In the genomic region with DNA sequence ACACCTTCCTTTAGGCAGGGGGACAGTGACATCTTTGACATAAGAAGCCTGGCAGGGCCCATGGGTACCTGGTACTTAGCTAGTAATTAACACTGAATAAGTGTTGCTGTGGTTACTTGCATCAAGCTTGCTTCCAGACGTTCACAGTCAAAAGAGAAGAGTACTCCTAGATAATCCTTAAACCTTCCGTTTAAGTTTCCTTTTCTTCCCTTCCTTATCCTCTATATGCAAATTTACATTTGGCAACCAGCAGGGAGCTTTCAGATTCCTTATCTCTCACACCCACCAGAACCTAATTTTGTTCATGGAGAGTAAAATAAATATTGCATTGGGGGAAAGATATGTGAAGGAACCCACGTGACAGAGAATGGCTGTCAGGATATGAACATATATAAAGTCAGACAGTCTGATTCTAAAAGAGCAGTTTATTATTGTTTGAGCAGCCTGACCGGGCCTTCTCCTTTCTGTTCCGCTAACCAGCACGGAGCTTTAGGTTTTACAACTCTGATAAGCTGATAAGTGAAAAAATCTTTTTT, we compare ENCODE assay signal across 1 cellular context.
TF ChIP-seq lines count a peak whose summit lies in the region.

No MANE protein-coding gene starts in this region.

TF ChIP-seq in K562, 482 proteins besides CTCF, POLR2A, EP300 and RAD21 (continued from another document):
- TF ChIP-seq, protein P1, sequence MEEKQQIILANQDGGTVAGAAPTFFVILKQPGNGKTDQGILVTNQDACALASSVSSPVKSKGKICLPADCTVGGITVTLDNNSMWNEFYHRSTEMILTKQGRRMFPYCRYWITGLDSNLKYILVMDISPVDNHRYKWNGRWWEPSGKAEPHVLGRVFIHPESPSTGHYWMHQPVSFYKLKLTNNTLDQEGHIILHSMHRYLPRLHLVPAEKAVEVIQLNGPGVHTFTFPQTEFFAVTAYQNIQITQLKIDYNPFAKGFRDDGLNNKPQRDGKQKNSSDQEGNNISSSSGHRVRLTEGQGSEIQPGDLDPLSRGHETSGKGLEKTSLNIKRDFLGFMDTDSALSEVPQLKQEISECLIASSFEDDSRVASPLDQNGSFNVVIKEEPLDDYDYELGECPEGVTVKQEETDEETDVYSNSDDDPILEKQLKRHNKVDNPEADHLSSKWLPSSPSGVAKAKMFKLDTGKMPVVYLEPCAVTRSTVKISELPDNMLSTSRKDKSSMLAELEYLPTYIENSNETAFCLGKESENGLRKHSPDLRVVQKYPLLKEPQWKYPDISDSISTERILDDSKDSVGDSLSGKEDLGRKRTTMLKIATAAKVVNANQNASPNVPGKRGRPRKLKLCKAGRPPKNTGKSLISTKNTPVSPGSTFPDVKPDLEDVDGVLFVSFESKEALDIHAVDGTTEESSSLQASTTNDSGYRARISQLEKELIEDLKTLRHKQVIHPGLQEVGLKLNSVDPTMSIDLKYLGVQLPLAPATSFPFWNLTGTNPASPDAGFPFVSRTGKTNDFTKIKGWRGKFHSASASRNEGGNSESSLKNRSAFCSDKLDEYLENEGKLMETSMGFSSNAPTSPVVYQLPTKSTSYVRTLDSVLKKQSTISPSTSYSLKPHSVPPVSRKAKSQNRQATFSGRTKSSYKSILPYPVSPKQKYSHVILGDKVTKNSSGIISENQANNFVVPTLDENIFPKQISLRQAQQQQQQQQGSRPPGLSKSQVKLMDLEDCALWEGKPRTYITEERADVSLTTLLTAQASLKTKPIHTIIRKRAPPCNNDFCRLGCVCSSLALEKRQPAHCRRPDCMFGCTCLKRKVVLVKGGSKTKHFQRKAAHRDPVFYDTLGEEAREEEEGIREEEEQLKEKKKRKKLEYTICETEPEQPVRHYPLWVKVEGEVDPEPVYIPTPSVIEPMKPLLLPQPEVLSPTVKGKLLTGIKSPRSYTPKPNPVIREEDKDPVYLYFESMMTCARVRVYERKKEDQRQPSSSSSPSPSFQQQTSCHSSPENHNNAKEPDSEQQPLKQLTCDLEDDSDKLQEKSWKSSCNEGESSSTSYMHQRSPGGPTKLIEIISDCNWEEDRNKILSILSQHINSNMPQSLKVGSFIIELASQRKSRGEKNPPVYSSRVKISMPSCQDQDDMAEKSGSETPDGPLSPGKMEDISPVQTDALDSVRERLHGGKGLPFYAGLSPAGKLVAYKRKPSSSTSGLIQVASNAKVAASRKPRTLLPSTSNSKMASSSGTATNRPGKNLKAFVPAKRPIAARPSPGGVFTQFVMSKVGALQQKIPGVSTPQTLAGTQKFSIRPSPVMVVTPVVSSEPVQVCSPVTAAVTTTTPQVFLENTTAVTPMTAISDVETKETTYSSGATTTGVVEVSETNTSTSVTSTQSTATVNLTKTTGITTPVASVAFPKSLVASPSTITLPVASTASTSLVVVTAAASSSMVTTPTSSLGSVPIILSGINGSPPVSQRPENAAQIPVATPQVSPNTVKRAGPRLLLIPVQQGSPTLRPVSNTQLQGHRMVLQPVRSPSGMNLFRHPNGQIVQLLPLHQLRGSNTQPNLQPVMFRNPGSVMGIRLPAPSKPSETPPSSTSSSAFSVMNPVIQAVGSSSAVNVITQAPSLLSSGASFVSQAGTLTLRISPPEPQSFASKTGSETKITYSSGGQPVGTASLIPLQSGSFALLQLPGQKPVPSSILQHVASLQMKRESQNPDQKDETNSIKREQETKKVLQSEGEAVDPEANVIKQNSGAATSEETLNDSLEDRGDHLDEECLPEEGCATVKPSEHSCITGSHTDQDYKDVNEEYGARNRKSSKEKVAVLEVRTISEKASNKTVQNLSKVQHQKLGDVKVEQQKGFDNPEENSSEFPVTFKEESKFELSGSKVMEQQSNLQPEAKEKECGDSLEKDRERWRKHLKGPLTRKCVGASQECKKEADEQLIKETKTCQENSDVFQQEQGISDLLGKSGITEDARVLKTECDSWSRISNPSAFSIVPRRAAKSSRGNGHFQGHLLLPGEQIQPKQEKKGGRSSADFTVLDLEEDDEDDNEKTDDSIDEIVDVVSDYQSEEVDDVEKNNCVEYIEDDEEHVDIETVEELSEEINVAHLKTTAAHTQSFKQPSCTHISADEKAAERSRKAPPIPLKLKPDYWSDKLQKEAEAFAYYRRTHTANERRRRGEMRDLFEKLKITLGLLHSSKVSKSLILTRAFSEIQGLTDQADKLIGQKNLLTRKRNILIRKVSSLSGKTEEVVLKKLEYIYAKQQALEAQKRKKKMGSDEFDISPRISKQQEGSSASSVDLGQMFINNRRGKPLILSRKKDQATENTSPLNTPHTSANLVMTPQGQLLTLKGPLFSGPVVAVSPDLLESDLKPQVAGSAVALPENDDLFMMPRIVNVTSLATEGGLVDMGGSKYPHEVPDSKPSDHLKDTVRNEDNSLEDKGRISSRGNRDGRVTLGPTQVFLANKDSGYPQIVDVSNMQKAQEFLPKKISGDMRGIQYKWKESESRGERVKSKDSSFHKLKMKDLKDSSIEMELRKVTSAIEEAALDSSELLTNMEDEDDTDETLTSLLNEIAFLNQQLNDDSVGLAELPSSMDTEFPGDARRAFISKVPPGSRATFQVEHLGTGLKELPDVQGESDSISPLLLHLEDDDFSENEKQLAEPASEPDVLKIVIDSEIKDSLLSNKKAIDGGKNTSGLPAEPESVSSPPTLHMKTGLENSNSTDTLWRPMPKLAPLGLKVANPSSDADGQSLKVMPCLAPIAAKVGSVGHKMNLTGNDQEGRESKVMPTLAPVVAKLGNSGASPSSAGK (IDR thresholded peaks at IDR 0.05): no peak; the same call in 1 of the 2 replicates
- no peak for TF ChIP-seq POLR2H (tag; IDR thresholded peaks at IDR 0.05; ENCODE audit: low read depth)
- no peak for TF ChIP-seq ZNF583 (CRISPR knock-in tag; IDR thresholded peaks at IDR 0.05)
- TF ChIP-seq NCOA6 (IDR thresholded peaks at IDR 0.05): no peak
- no peak for TF ChIP-seq NELFE (IDR thresholded peaks at IDR 0.05; ENCODE audit: insufficient read depth, insufficient read length)
- TF ChIP-seq, protein P2, sequence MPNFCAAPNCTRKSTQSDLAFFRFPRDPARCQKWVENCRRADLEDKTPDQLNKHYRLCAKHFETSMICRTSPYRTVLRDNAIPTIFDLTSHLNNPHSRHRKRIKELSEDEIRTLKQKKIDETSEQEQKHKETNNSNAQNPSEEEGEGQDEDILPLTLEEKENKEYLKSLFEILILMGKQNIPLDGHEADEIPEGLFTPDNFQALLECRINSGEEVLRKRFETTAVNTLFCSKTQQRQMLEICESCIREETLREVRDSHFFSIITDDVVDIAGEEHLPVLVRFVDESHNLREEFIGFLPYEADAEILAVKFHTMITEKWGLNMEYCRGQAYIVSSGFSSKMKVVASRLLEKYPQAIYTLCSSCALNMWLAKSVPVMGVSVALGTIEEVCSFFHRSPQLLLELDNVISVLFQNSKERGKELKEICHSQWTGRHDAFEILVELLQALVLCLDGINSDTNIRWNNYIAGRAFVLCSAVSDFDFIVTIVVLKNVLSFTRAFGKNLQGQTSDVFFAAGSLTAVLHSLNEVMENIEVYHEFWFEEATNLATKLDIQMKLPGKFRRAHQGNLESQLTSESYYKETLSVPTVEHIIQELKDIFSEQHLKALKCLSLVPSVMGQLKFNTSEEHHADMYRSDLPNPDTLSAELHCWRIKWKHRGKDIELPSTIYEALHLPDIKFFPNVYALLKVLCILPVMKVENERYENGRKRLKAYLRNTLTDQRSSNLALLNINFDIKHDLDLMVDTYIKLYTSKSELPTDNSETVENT (CRISPR knock-in tag; IDR thresholded peaks at IDR 0.05): no peak
- no peak for TF ChIP-seq ZNF311 (CRISPR knock-in tag; IDR thresholded peaks at IDR 0.05)
- no peak for TF ChIP-seq ZBTB1 (CRISPR knock-in tag; IDR thresholded peaks at IDR 0.05; ENCODE audit: borderline replicate concordance, low read depth)
- TF ChIP-seq RBM15 (IDR thresholded peaks at IDR 0.05; ENCODE audit: insufficient read depth, low read length): no peak
- TF ChIP-seq TAL1 (IDR thresholded peaks at IDR 0.05): peak; percentile 55; the same call in 1 of the 2 replicates
